In genomic region chr1:21531243-21531642, GRCh38 we compare ENCODE assay signal across 23 cellular contexts. TPM values are rescaled to one million over a fixed set of nuclear protein-coding genes. Genes with fewer than 3 reads are reported as not detected.
"Had no signal": no experiment of that assay in that cellular context is flagged by ENCODE, and none has a peak within 500 bp of the region (broad histone marks: within the 10 kb centered on the region; RNA-seq: fewer than 3 reads in every experiment).

No MANE protein-coding gene starts in this region.

- H3K4me3 ChIP-seq: lower lobe of right lung, right atrium auricular region, smooth muscle cell, stomach, thyroid gland had no signal

- H3K79me2 ChIP-seq: parathyroid adenoma had no signal

- H3K27me3 ChIP-seq: right atrium auricular region, thyroid gland had no signal

- FAIRE-seq: endometrium, frontal cortex had no signal

- H3K4me3 Mint-ChIP-seq: effector memory CD8-positive, alpha-beta T cell; immature natural killer cell; natural killer cell had no signal

- H3K9me3 ChIP-seq: lower lobe of right lung, right atrium auricular region, stomach, thyroid gland had no signal

- H3K27ac ChIP-seq: lower lobe of right lung, parathyroid adenoma, right atrium auricular region, stomach, thyroid gland had no signal

- H3K4me1 ChIP-seq: parathyroid adenoma, stomach, thyroid gland had no signal

- H3K4me2 ChIP-seq: smooth muscle cell had no signal

- H3K9ac ChIP-seq: parathyroid adenoma had no signal

- H3K36me3 Mint-ChIP-seq: immature natural killer cell, natural killer cell had no signal

- H2AFZ ChIP-seq: parathyroid adenoma had no signal

- ATAC-seq: effector memory CD8-positive, alpha-beta T cell; left ventricle myocardium superior; lower lobe of right lung; natural killer cell; sciatic nerve had no signal

- H3K27ac Mint-ChIP-seq: effector memory CD8-positive, alpha-beta T cell; immature natural killer cell; natural killer cell; progenitor cell of endocrine pancreas had no signal

- H3K9me3 Mint-ChIP-seq: effector memory CD8-positive, alpha-beta T cell; natural killer cell had no signal

- DNase-seq: cortex of kidney; effector memory CD8-positive, alpha-beta T cell; hypothalamus; immature natural killer cell; islet precursor cell; left ventricle myocardium superior; lower lobe of right lung; natural killer cell; stimulated activated CD4-positive, alpha-beta T cell treated with anti-CD3 and anti-CD28 coated beads, Interleukin-12 subunit alpha, Interleukin-12 subunit beta, amount 100 ng/mL, for 4 hours; stimulated activated CD4-positive, alpha-beta T cell treated with anti-CD3 and anti-CD28 coated beads, Interleukin-1b, Interleukin-23, amount 100 ng/mL, for 48 hours; stimulated activated CD4-positive, alpha-beta T cell treated with anti-CD3 and anti-CD28 coated beads, Interleukin-4, amount 100 ng/mL, for 1 hour; stimulated activated CD8-positive, alpha-beta memory T cell treated with anti-CD3 and anti-CD28 coated beads, Interleukin-4, amount 100 ng/mL, for 48 hours; stimulated activated naive CD4-positive, alpha-beta T cell; stomach; thyroid gland; trophoblast cell had no signal

- H3K36me3 ChIP-seq: lower lobe of right lung, right atrium auricular region, stomach, thyroid gland had no signal

RNA-seq across cellular contexts. Expression of gene ALPL, which starts 22.0 kb away (rescaled TPM):
- polyA plus RNA-seq: immature natural killer cell had no signal
